8 cellular contexts compared by ENCODE assay signal in the genomic region with DNA sequence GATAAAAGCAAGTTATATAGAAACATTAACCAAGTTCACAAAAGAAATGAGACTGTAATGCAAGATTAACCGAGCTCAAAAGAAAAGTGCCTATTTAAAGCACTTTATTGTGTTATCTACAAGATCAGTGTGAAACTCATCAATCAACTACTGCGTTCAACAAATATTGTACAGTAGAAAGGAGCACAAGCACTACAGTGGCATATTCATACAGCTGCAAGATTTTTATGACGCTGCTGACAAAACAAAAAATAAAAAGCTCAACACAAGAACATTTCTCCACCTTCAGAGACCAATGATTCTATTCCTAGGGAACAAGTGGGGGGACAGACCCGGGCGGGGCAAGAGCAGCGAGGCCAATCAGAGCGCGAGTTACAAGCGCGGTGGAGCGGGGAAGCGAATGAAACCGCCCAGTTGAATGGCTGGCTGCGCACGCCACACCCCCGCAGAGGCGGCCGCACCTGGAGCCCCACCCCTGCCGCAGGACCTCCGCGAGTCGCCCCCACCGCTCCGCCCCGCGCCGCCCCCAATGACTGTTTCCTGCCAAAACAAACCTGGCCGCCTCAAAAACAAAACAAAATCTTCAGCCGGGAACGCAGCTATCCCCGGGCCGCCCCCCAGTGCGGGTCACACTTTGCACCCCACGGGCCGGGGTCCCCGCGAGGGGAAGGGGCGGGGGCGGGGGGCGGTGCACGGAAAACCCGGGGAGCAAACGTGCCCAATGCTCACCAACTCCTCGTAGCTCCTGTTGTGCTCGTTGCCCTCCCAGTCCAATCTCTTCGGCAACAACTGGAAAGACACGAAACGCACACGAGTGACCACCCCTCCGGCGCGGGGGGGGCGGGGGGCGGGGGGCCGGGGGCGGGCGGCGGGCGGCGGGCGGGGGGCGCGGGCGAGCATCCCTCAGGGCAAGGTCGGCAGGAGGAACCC. TPM values are rescaled to one million over a fixed set of nuclear protein-coding genes. Genes with fewer than 3 reads are reported as not detected.
DNase-seq lines count a peak whose midpoint lies in the region; ATAC-seq, FAIRE-seq and TF ChIP-seq lines count a peak whose summit lies in the region.

No MANE protein-coding gene starts in this region.

- peak overlapping the region; percentile 87 for H4K8ac ChIP-seq in H1 (ENCODE audit: extremely low read depth, insufficient read depth, low read length)
- no peak overlapping the region for H4K8ac ChIP-seq in mesenchymal stem cell (ENCODE audit: low read length)

- H2BK15ac ChIP-seq in H1 (ENCODE audit: low read length): no peak overlapping the region
- H2BK15ac ChIP-seq in mesenchymal stem cell (ENCODE audit: low read depth, poor library complexity, severe bottlenecking): no peak overlapping the region

- H2BK5ac ChIP-seq in H1 (ENCODE audit: low read depth, low read length) (no peak overlapping the region), mesenchymal stem cell (ENCODE audit: low read depth, low read length, poor library complexity, severe bottlenecking) (no peak overlapping the region)

- H3K27me3 ChIP-seq in Caco-2 (replicated peaks; ENCODE audit: control insufficient read depth, insufficient read depth, low read length) (no peaks in the 10 kb centered on the region), HUES48 (ENCODE audit: control insufficient read depth, insufficient read depth, low read length) (no peaks in the 10 kb centered on the region), H1 (replicated peaks in 1 of 4; ENCODE audit: control insufficient read depth in 3 of 4, extremely low read depth in 1 of 4, insufficient read depth in 3 of 4, low read length in 3 of 4) (no peaks in the 10 kb centered on the region), mesenchymal stem cell (ENCODE audit: control insufficient read depth in 1 of 2, insufficient read depth in 1 of 2, low read length in 2 of 2) (no peaks in the 10 kb centered on the region)

- H2AFZ ChIP-seq in H1 (ENCODE audit: low read length) (no peak overlapping the region), mesenchymal stem cell (ENCODE audit: low read depth, low read length) (no peak overlapping the region)

- H3K14ac ChIP-seq in H1 (ENCODE audit: insufficient read length) (no peak overlapping the region), mesenchymal stem cell (ENCODE audit: low read length in 2 of 2) (peak overlapping the region in 1 of 2 experiments; percentile 28)

- DNase-seq in Caco-2: peak; percentile 88 to 93
- peak; percentile 83 for DNase-seq in NOMO-1 treated with dmso at 0.1 percent for 144 hours (lab: John Stamatoyannopoulos, UW; ENCODE audit: unreplicated experiment)
- peak; percentile 87 for DNase-seq in activated CD8-positive, alpha-beta memory T cell treated with anti-CD3 and anti-CD28 coated beads, Interleukin-2, amount 50 U/mL, for 1 hour (ENCODE audit: extremely low read depth)
- DNase-seq in H1 (ENCODE audit: low read depth in 1 of 2, low spot score in 2 of 2): peak; percentile 70 to 95
- DNase-seq in mesenchymal stem cell: peak; percentile 90
- peak; percentile 93 for DNase-seq in stimulated activated CD8-positive, alpha-beta memory T cell treated with anti-CD3 and anti-CD28 coated beads, Interleukin-12 subunit alpha, Interleukin-12 subunit beta, amount 100 ng/mL, for 1 hour (ENCODE audit: low read depth)

- TF ChIP-seq POLR2A in H1 (IDR thresholded peaks at IDR 0.05; ENCODE audit: control extremely low read depth in 1 of 2, low read depth in 2 of 2, low read length in 2 of 2): no peak

- H3K4me3 ChIP-seq in Caco-2 (ENCODE audit: low read depth, low read length): peak overlapping the region; percentile 86
- H3K4me3 ChIP-seq in HUES48 (ENCODE audit: low read depth, low read length): peak overlapping the region; percentile 76
- H3K4me3 ChIP-seq in H1 (ENCODE audit: extremely low read depth in 1 of 4, insufficient read depth in 2 of 4, low read depth in 3 of 4, low read length in 4 of 4): peak overlapping the region; percentile 63 to 80 (median 69)
- peak overlapping the region; percentile 84 to 93 for H3K4me3 ChIP-seq in mesenchymal stem cell (ENCODE audit: insufficient read depth in 1 of 2, low read depth in 1 of 2, low read length in 2 of 2)

- H3K27ac ChIP-seq in HUES48 (ENCODE audit: low read depth, low read length): peak overlapping the region; percentile 98
- H3K27ac ChIP-seq in H1 (ENCODE audit: low read depth, low read length): no peak overlapping the region
- peak overlapping the region; percentile 26 for H3K27ac ChIP-seq in mesenchymal stem cell (ENCODE audit: low read length, poor library complexity, severe bottlenecking)

- H3K9me3 Mint-ChIP-seq in Caco-2 (ENCODE audit: unreplicated experiment): no peaks in the 10 kb centered on the region

- peaks cover 55% of the 10 kb centered on the region for H3K36me3 Mint-ChIP-seq in Caco-2 (ENCODE audit: insufficient read depth, unreplicated experiment)

- H3K9ac ChIP-seq in HUES48 (ENCODE audit: low read depth, low read length): no peak overlapping the region
- H3K9ac ChIP-seq in H1 (replicated peaks in 1 of 4; ENCODE audit: extremely low read depth in 1 of 4, low read depth in 3 of 4, low read length in 3 of 4): peak overlapping the region in 3 of 4 experiments; percentile 45 to 94 (median 83); a peak in 5 of 7 replicates
- peak overlapping the region; percentile 93 for H3K9ac ChIP-seq in mesenchymal stem cell (ENCODE audit: low read length)

- H3K23me2 ChIP-seq in H1 (ENCODE audit: low read depth, low read length): peaks cover 6% of the 10 kb centered on the region

- TF ChIP-seq CTCF in Caco-2 (IDR thresholded peaks at IDR 0.05; ENCODE audit: insufficient read depth in 1 of 2, low read depth in 1 of 2, low read length in 1 of 2, severe bottlenecking in 1 of 2, unreplicated experiment in 1 of 2) (no peak), H1 (IDR thresholded peaks at IDR 0.05; ENCODE audit: control extremely low read depth in 1 of 3, insufficient read depth in 1 of 3, low read depth in 1 of 3, low read length in 3 of 3) (no peak)

- CTCF ChIA-PET in Caco-2 (lab: Charles Lee): no interaction called here
- CTCF ChIA-PET in H1 (lab: Charles Lee; ENCODE audit: partially characterized antibody): interaction anchor here (0.6 to 2.0 kb wide), 4 partner anchors 26 to 129 kb away, joined by 3 to 6 read pairs (median 4); no protein-coding TSS in a partner anchor

- POLR2A ChIA-PET in Caco-2 (lab: Charles Lee): interaction anchor here (0.6 to 1.4 kb wide), 7 partner anchors 15 to 129 kb away, joined by 3 to 9 read pairs (median 6); a partner anchor contains a TSS
- POLR2A ChIA-PET in H1 (lab: Charles Lee; ENCODE audit: partially characterized antibody): interaction anchor here (0.6 to 8.1 kb wide), 23 partner anchors 7 to 129 kb away, joined by 3 to 89 read pairs (median 6); a partner anchor contains a TSS

- H3K4me1 ChIP-seq in Caco-2 (peaks cover 16% of the 10 kb centered on the region), HUES48 (ENCODE audit: control insufficient read depth, insufficient read depth, low read length) (peaks cover 10% of the 10 kb centered on the region), H1 (replicated peaks in 1 of 4; ENCODE audit: control insufficient read depth in 3 of 4, insufficient read depth in 4 of 4, low read length in 3 of 4) (peaks cover 4 to 5% (median 4%) of the 10 kb centered on the region in 4 experiments; a peak in 5 of 7 replicates), mesenchymal stem cell (ENCODE audit: control insufficient read depth, insufficient read depth, low read depth, low read length) (peaks cover 5% of the 10 kb centered on the region)

- peaks cover 5 to 48% of the 10 kb centered on the region in 2 experiments; a peak in 3 of 4 replicates for H3K79me2 ChIP-seq in H1 (ENCODE audit: control insufficient read depth in 1 of 2, insufficient read depth in 2 of 2, low read length in 2 of 2)

- ATAC-seq in GM21447 (IDR thresholded peaks at IDR 0.05; ENCODE audit: unreplicated experiment): peak; percentile 66

- H3K9me3 ChIP-seq in Caco-2 (no peaks in the 10 kb centered on the region), HUES48 (ENCODE audit: control insufficient read depth, insufficient read depth, low read length) (no peaks in the 10 kb centered on the region), H1 (ENCODE audit: insufficient read depth in 2 of 2, low read depth in 1 of 2, low read length in 1 of 2) (no peaks in the 10 kb centered on the region), mesenchymal stem cell (ENCODE audit: control insufficient read depth, low read length) (no peaks in the 10 kb centered on the region)

- H2BK20ac ChIP-seq in H1 (ENCODE audit: low read length): no peak overlapping the region

- 6% methylated on average over 34 of the region's 65 CpGs; no CpG with 5 or more reads in 1 of the 2 experiments for WGBS in H1 (ENCODE audit: extremely low coverage in 1 of 2, insufficient coverage in 1 of 2, insufficient read length in 1 of 2, insufficient replicate concordance in 2 of 2, low coverage in 1 of 2, low lambda C conversion rate in 2 of 2, missing lambda C conversion rate in 1 of 2), 2 experiments
- 4% methylated on average over 44 of the region's 65 CpGs for WGBS in mesenchymal stem cell

- BruUV-seq in Caco-2 (replicated peaks; lab: Mats Ljungman, UMichigan): no TSS peak

- no peaks in the 10 kb centered on the region for H3K27me3 Mint-ChIP-seq in Caco-2 (ENCODE audit: insufficient read depth, unreplicated experiment)

- peak overlapping the region; percentile 97 for H3K4me3 Mint-ChIP-seq in Caco-2 (ENCODE audit: unreplicated experiment)

- intact Hi-C loops in Caco-2 (cut with micrococcal nuclease; ENCODE audit: unreplicated experiment): loop anchor here (1.0 to 10.0 kb wide), 3 partner anchors 37 to 132 kb away; a partner anchor contains a TSS

- H3K56ac ChIP-seq in H1 (replicated peaks; ENCODE audit: insufficient read length, low read depth, low read length): no peak overlapping the region

- H3K18ac ChIP-seq in H1 (ENCODE audit: extremely low read depth, low read length): no peak overlapping the region
- H3K18ac ChIP-seq in mesenchymal stem cell (ENCODE audit: low read depth in 1 of 2, low read length in 2 of 2): peak overlapping the region in 1 of 2 experiments; percentile 97

- H2BK120ac ChIP-seq in H1 (replicated peaks; ENCODE audit: low read depth, low read length): no peak overlapping the region
- peak overlapping the region; percentile 99 for H2BK120ac ChIP-seq in mesenchymal stem cell (ENCODE audit: low read depth, low read length)

- peaks cover 21% of the 10 kb centered on the region for H3K4me1 Mint-ChIP-seq in Caco-2 (ENCODE audit: low read depth, unreplicated experiment)

- H2BK12ac ChIP-seq in H1 (ENCODE audit: low read depth, low read length): no peak overlapping the region
- H2BK12ac ChIP-seq in mesenchymal stem cell (ENCODE audit: low read length in 2 of 2): no peak overlapping the region

- no peak overlapping the region for H2AK5ac ChIP-seq in H1 (ENCODE audit: low read depth, low read length)
- H2AK5ac ChIP-seq in mesenchymal stem cell (ENCODE audit: low read length, severe bottlenecking): no peak overlapping the region

- H4K20me1 ChIP-seq in H1 (replicated peaks in 1 of 2; ENCODE audit: control insufficient read depth in 1 of 2, insufficient read depth in 2 of 2, low read length in 2 of 2): peaks cover 0 to 2% of the 10 kb centered on the region in 2 experiments

- no peak overlapping the region for H4K5ac ChIP-seq in H1 (ENCODE audit: insufficient read length, low read depth, low read length)

- H3K4ac ChIP-seq in H1 (replicated peaks; ENCODE audit: insufficient read length, low read depth, low read length) (no peak overlapping the region), mesenchymal stem cell (ENCODE audit: low read depth in 1 of 2, low read length in 2 of 2) (no peak overlapping the region)

- peak overlapping the region; percentile 39 for H3K27ac Mint-ChIP-seq in Caco-2 (ENCODE audit: unreplicated experiment)

- no peak overlapping the region for H4K91ac ChIP-seq in H1 (replicated peaks; ENCODE audit: insufficient read length, low read length)
- no peak overlapping the region for H4K91ac ChIP-seq in mesenchymal stem cell (ENCODE audit: low read length)

- no peak overlapping the region for H3K23ac ChIP-seq in H1 (ENCODE audit: insufficient read length)
- H3K23ac ChIP-seq in mesenchymal stem cell (ENCODE audit: low read length in 2 of 2): no peak overlapping the region

- peak overlapping the region; percentile 51 to 64 for H3K4me2 ChIP-seq in H1 (ENCODE audit: insufficient read depth in 1 of 2, low read depth in 2 of 2, low read length in 2 of 2)
- H3K4me2 ChIP-seq in mesenchymal stem cell (ENCODE audit: low read length, poor library complexity, severe bottlenecking): peak overlapping the region; percentile 34

- H3K79me1 ChIP-seq in H1 (ENCODE audit: low read depth, low read length) (peaks cover 4% of the 10 kb centered on the region; the same call in 1 of the 2 replicates), mesenchymal stem cell (replicated peaks; ENCODE audit: low read length, poor library complexity, severe bottlenecking) (peaks cover 4% of the 10 kb centered on the region)

- TF ChIP-seq EP300 in H1 (IDR thresholded peaks at IDR 0.05; ENCODE audit: borderline replicate concordance in 1 of 2, low read depth in 2 of 2, low read length in 2 of 2): no peak

- H3K36me3 ChIP-seq in Caco-2 (ENCODE audit: control insufficient read depth, insufficient read depth, low read length): no peaks in the 10 kb centered on the region
- H3K36me3 ChIP-seq in HUES48 (ENCODE audit: control insufficient read depth, insufficient read depth, low read length): peaks cover 43% of the 10 kb centered on the region
- H3K36me3 ChIP-seq in H1 (ENCODE audit: control insufficient read depth in 2 of 4, insufficient read depth in 4 of 4, low read length in 3 of 4): peaks cover 0 to 28% (median 5%) of the 10 kb centered on the region in 4 experiments; a peak in 3 of 8 replicates
- H3K36me3 ChIP-seq in mesenchymal stem cell (ENCODE audit: control insufficient read depth in 1 of 2, insufficient read depth in 2 of 2, low read depth in 1 of 2, low read length in 2 of 2): peaks cover 14 to 38% of the 10 kb centered on the region in 2 experiments

- no peak for FAIRE-seq in H1 (lab: Jason Lieb, UNC)

- no peak for TF ChIP-seq RAD21 in H1 (IDR thresholded peaks at IDR 0.05 in 1 of 2, conservative IDR thresholded peaks at IDR 0.05 in 1 of 2; ENCODE audit: low read depth in 2 of 2, low read length in 2 of 2)

RNA-seq across cellular contexts. Expression of a gene that starts 1.1 kb away (rescaled TPM):
- 37.1 and 42.2 TPM in 2 replicates for total RNA-seq in Caco-2 (2022)
- total RNA-seq in H1 (2021; fragmentation: NEBNext Ultra II Directional; extraction: Animal tissue kit (Norgen Biotek cat#: 25700)): 45.2 and 47.3 TPM in 2 replicates
- 7.0 and 9.3 TPM in 2 replicates for polyA plus RNA-seq in H1 (2011; rRNA removed)
- 12.8 TPM for polyA plus RNA-seq in H1 (2011; cell fraction: cytosol; rRNA removed)
- polyA plus RNA-seq in H1 (2011; cell fraction: nucleus; rRNA removed): 6.4 TPM
- polyA plus RNA-seq in H1 (2012, experiment 1 of 2): 7.6 to 14.8 TPM (median 10.5 TPM) in 4 replicates
- 2.0 TPM for polyA plus RNA-seq in H1 (2012, experiment 2 of 2)
- polyA plus RNA-seq in H1 (2013, experiment 1 of 2): 11.6 TPM
- polyA plus RNA-seq in H1 (2013, experiment 2 of 2): 10.6 TPM
- polyA minus RNA-seq in H1 (2011; rRNA and poly(A)+ RNA removed): 51.2 and 69.2 TPM in 2 replicates
- 29.4 TPM for polyA minus RNA-seq in H1 (2011; cell fraction: cytosol; rRNA and poly(A)+ RNA removed)
- 132 TPM for polyA minus RNA-seq in H1 (2011; cell fraction: nucleus; rRNA and poly(A)+ RNA removed)
- polyA plus RNA-seq in mesenchymal stem cell (2013, experiment 1 of 2): 7.1 TPM
- 7.5 TPM for polyA plus RNA-seq in mesenchymal stem cell (2013, experiment 2 of 2)

RNA-seq across cellular contexts. Expression of a gene that starts 36.5 kb away (rescaled TPM):
- total RNA-seq in Caco-2 (2022): 386 and 391 TPM in 2 replicates
- total RNA-seq in H1 (2021; fragmentation: NEBNext Ultra II Directional; extraction: Animal tissue kit (Norgen Biotek cat#: 25700)): 505 and 530 TPM in 2 replicates
- polyA plus RNA-seq in H1 (2011; rRNA removed): 146 and 279 TPM in 2 replicates
- polyA plus RNA-seq in H1 (2011; cell fraction: cytosol; rRNA removed): 336 TPM
- 72.7 TPM for polyA plus RNA-seq in H1 (2011; cell fraction: nucleus; rRNA removed)
- 291 to 554 TPM (median 407 TPM) in 4 replicates for polyA plus RNA-seq in H1 (2012, experiment 1 of 2)
- 88.6 TPM for polyA plus RNA-seq in H1 (2012, experiment 2 of 2)
- polyA plus RNA-seq in H1 (2013, experiment 1 of 2): 433 TPM
- polyA plus RNA-seq in H1 (2013, experiment 2 of 2): 457 TPM
- polyA minus RNA-seq in H1 (2011; rRNA and poly(A)+ RNA removed): 41.6 and 46.0 TPM in 2 replicates
- 111 TPM for polyA minus RNA-seq in H1 (2011; cell fraction: cytosol; rRNA and poly(A)+ RNA removed)
- 83.1 TPM for polyA minus RNA-seq in H1 (2011; cell fraction: nucleus; rRNA and poly(A)+ RNA removed)
- 278 TPM for polyA plus RNA-seq in mesenchymal stem cell (2013, experiment 1 of 2)
- 282 TPM for polyA plus RNA-seq in mesenchymal stem cell (2013, experiment 2 of 2)
